In genomic region chr5:15614679-15615078, GRCh38 we compare ENCODE assay signal across 35 cellular contexts.
"Had no signal": no experiment of that assay in that cellular context is flagged by ENCODE, and none has a peak within 500 bp of the region (broad histone marks: within the 10 kb centered on the region; RNA-seq: fewer than 3 reads in every experiment).

No MANE protein-coding gene starts in this region.

- H3K4me3 ChIP-seq: MG63 had no signal

- H3K27me3 ChIP-seq: MG63 had no signal

- DNase-seq: Karpas-422, Kasumi-1, MG63, MM.1S, MV-4-11, NCI-H1048, NCI-H1092, NCI-H1092 treated with DMSO at 0.1 percent for 48 hours, NCI-H1105, NCI-H1105 treated with DMSO at 0.1 percent for 48 hours, NCI-H1417, NCI-H1417 treated with DMSO at 0.1 percent for 48 hours, NCI-H1436, NCI-H1436 treated with DMSO at 0.1 percent for 48 hours, NCI-H146, NCI-H1694, NCI-H1694 treated with DMSO at 0.1 percent for 48 hours, NCI-H187, NCI-H187 treated with DMSO at 0.1 percent for 48 hours, NCI-H1930, NCI-H2029, NCI-H2029 treated with DMSO at 0.1 percent for 48 hours, NCI-H2081, NCI-H2081 treated with DMSO at 0.1 percent for 48 hours, NCI-H2107, NCI-H2171, NCI-H2171 treated with DMSO at 0.1 percent for 48 hours, NCI-H2227 treated with DMSO at 0.1 percent for 48 hours, NCI-H226, NCI-H345, NCI-H446, NCI-H446 treated with DMSO at 0.1 percent for 48 hours, NCI-H510A, NCI-H510A treated with DMSO at 0.1 percent for 48 hours, NCI-H524 had no signal

- H3K36me3 ChIP-seq: MG63 had no signal

- H3K9me3 ChIP-seq: MG63 had no signal
